Comparison of ENCODE assay signal across 37 cellular contexts in genomic region chr19:41845051-41845590, GRCh38. TPM values are rescaled to one million over a fixed set of nuclear protein-coding genes. Genes with fewer than 3 reads are reported as not detected.
"Had no signal": no experiment of that assay in that cellular context is flagged by ENCODE, and none has a peak within 500 bp of the region (broad histone marks: within the 10 kb centered on the region; RNA-seq: fewer than 3 reads in every experiment).

No MANE protein-coding gene starts in this region.

- H3K36me3 Mint-ChIP-seq: naive thymus-derived CD8-positive, alpha-beta T cell had no signal

- H3K27ac ChIP-seq: colonic mucosa, epithelial cell of prostate, gastrocnemius medialis, heart left ventricle, hepatocyte, left lung, prostate gland, right atrium auricular region, stomach, tibial artery, upper lobe of left lung had no signal

- DNase-seq: colonic mucosa; effector CD8-positive, alpha-beta T cell; foreskin fibroblast; gastrocnemius medialis; heart left ventricle; left cardiac atrium; left lung; mammary epithelial cell; mesendoderm; naive thymus-derived CD8-positive, alpha-beta T cell; nephron progenitor cell; nucleus accumbens; stimulated activated CD4-positive, alpha-beta T cell treated with anti-CD3 and anti-CD28 coated beads, Interleukin-12 subunit alpha, Interleukin-12 subunit beta, amount 100 ng/mL, for 4 hours; stimulated activated CD4-positive, alpha-beta T cell treated with anti-CD3 and anti-CD28 coated beads, Interleukin-1b, Interleukin-23, amount 100 ng/mL, for 48 hours; stimulated activated CD4-positive, alpha-beta T cell treated with anti-CD3 and anti-CD28 coated beads, Interleukin-4, amount 100 ng/mL, for 1 hour; stimulated activated CD8-positive, alpha-beta memory T cell treated with anti-CD3 and anti-CD28 coated beads, Interleukin-4, amount 100 ng/mL, for 48 hours; stimulated activated naive CD4-positive, alpha-beta T cell treated with Interleukin-2 at 50 U/mL for 16 hours; stomach had no signal

- H3K4me3 ChIP-seq: colonic mucosa, gastrocnemius medialis, heart left ventricle, hepatocyte, left lung, prostate gland, right atrium auricular region, smooth muscle cell, stomach, tibial artery, upper lobe of left lung had no signal

- H3K4me1 ChIP-seq: colonic mucosa, gastrocnemius medialis, heart left ventricle, left lung, prostate gland, right atrium auricular region, tibial artery, upper lobe of left lung had no signal

- H3K27ac Mint-ChIP-seq: dendritic cell treated with granulocyte-macrophage colony-stimulating factor and Interleukin-4, amounts not matched to agents 40 ng/mL and 50 ng/mL, for 4 days; endodermal cell; nephron progenitor cell had no signal

- ATAC-seq: esophagus mucosa; gastrocnemius medialis; heart left ventricle; left cardiac atrium; left lung; naive thymus-derived CD8-positive, alpha-beta T cell; sciatic nerve had no signal

- H3K9me3 Mint-ChIP-seq: naive thymus-derived CD8-positive, alpha-beta T cell had no signal

- H3K9me3 ChIP-seq: colonic mucosa, gastrocnemius medialis, heart left ventricle, left lung, prostate gland, right atrium auricular region, stomach, tibial artery, upper lobe of left lung had no signal

- H3K4me1 Mint-ChIP-seq: endodermal cell, nephron progenitor cell had no signal

- H3K36me3 ChIP-seq: colonic mucosa, gastrocnemius medialis, heart left ventricle, left lung, prostate gland, right atrium auricular region, stomach, tibial artery, upper lobe of left lung had no signal

- H3K27me3 ChIP-seq: colonic mucosa, hepatocyte, right atrium auricular region, upper lobe of left lung had no signal

- H3K4me3 Mint-ChIP-seq: dendritic cell treated with granulocyte-macrophage colony-stimulating factor and Interleukin-4, amounts not matched to agents 40 ng/mL and 50 ng/mL, for 4 days; endodermal cell; naive thymus-derived CD8-positive, alpha-beta T cell; nephron progenitor cell had no signal

RNA-seq across cellular contexts. Expression of gene DMRTC2, which starts 0.3 kb away (rescaled TPM):
- total RNA-seq: cerebellum; colonic mucosa; endodermal cell; esophagus mucosa; gastrocnemius medialis; glomerular endothelial cell; heart left ventricle; hepatocyte; kidney epithelial cell; left cardiac atrium; left lung; lower leg skin; mammary epithelial cell; myocyte; naive thymus-derived CD8-positive, alpha-beta T cell; osteocyte; right atrium auricular region; sciatic nerve; smooth muscle cell; stomach; subcutaneous adipose tissue; temporal lobe; upper lobe of left lung had no signal

RNA-seq across cellular contexts. Expression of gene LYPD4, which starts 0.6 kb away (rescaled TPM):
- total RNA-seq: cerebellum; colonic mucosa; endodermal cell; esophagus mucosa; gastrocnemius medialis; glomerular endothelial cell; heart left ventricle; hepatocyte; kidney epithelial cell; left cardiac atrium; left lung; lower leg skin; mammary epithelial cell; myocyte; naive thymus-derived CD8-positive, alpha-beta T cell; osteocyte; right atrium auricular region; sciatic nerve; smooth muscle cell; stomach; subcutaneous adipose tissue; temporal lobe; upper lobe of left lung had no signal

RNA-seq across cellular contexts. Expression of gene CD79A, which starts 32.0 kb away (rescaled TPM):
- total RNA-seq: cerebellum, endodermal cell, kidney epithelial cell, osteocyte, smooth muscle cell, temporal lobe had no signal
